ENCODE assay signal across 1 cellular context in the genomic region with DNA sequence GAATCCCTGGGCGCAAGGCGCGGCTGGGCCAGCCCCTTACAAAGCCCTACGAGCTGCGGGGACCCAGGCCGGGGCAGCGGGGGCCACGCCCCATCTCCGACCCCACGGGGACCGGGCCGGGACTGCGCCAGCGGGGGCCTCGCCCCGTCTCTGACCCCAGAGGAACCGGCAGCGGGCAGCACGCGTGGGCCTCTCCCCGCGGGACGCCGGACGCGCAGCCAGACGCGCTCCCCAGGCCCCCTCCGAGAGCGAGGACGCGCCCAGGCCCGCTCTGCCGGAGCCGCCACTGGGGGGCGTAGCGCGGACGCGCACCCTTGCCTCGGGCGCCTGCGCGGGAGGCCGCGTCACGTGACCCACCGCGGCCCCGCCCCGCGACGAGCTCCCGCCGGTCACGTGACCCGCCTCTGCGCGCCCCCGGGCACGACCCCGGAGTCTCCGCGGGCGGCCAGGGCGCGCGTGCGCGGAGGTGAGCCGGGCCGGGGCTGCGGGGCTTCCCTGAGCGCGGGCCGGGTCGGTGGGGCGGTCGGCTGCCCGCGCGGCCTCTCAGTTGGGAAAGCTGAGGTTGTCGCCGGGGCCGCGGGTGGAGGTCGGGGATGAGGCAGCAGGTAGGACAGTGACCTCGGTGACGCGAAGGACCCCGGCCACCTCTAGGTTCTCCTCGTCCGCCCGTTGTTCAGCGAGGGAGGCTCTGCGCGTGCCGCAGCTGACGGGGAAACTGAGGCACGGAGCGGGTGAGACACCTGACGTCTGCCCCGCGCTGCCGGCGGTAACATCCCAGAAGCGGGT.
TF ChIP-seq lines count a peak whose summit lies in the region.

A gene (plus strand): TSS at position 422 of the 786 bp plus-strand sequence. CDS start 3,006 bp downstream, outside the sequence.

TF ChIP-seq in HepG2, 621 proteins besides CTCF, POLR2A, EP300 and RAD21 (continued from another document and continues in another):
- TF ChIP-seq, protein P1, sequence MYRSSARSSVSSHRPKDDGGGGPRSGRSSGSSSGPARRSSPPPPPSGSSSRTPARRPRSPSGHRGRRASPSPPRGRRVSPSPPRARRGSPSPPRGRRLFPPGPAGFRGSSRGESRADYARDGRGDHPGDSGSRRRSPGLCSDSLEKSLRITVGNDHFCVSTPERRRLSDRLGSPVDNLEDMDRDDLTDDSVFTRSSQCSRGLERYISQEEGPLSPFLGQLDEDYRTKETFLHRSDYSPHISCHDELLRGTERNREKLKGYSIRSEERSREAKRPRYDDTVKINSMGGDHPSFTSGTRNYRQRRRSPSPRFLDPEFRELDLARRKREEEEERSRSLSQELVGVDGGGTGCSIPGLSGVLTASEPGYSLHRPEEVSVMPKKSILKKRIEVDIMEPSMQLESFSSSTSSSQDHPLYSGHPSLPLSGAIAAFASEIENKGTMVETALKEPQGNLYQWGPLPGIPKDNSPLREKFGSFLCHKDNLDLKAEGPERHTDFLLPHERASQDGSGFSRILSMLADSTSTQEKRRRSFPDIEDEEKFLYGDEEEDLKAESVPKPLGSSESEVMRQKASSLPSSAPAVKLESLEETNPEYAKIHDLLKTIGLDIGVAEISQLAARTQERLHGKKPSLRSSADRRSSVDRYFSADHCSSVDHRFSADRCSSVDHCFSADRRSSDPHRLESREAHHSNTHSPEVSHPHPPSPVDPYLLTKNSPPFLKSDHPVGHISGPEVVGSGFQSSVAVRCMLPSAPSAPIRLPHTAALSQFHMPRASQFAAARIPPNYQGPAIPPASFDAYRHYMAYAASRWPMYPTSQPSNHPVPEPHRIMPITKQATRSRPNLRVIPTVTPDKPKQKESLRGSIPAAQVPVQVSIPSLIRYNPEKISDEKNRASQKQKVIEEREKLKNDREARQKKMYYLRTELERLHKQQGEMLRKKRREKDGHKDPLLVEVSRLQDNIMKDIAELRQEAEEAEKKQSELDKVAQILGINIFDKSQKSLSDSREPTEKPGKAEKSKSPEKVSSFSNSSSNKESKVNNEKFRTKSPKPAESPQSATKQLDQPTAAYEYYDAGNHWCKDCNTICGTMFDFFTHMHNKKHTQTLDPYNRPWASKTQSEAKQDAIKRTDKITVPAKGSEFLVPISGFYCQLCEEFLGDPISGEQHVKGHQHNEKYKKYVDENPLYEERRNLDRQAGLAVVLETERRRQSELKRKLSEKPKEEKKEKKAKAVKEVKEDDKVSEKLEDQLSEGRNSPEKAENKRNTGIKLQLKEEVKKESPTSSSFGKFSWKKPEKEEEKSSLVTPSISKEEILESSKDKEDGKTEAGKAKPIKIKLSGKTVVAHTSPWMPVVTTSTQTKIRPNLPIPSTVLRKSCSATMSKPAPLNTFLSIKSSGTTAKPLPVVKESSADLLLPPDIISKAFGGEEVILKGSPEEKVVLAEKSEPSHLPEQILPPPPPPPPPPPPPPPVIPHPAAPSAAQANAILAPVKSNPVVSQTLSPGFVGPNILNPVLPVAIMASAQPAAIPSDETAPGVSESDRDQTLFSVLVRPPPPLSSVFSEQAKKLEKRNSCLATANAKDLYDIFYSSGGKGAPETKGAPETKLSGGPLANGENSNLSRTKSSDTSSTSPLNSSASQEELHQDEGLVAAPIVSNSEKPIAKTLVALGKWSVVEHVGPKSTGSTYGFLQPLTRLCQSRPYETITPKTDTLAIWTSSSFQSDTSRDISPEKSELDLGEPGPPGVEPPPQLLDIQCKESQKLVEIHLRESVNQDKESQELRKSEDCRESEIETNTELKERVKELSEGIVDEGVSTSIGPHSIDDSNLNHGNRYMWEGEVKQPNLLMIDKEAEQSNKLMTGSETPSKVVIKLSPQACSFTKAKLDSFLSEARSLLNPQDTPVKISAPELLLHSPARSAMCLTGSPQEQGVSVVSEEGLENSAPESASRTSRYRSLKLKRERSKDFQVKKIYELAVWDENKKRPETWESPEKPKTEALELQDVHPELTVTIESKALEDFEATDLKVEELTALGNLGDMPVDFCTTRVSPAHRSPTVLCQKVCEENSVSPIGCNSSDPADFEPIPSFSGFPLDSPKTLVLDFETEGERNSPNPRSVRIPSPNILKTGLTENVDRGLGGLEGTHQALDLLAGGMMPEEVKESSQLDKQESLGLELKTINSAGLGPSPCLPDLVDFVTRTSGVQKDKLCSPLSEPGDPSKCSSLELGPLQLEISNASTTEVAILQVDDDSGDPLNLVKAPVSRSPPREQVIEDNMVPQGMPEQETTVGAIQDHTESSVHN (CRISPR knock-in tag; IDR thresholded peaks at IDR 0.05) = no peak
- TF ChIP-seq, protein P2, sequence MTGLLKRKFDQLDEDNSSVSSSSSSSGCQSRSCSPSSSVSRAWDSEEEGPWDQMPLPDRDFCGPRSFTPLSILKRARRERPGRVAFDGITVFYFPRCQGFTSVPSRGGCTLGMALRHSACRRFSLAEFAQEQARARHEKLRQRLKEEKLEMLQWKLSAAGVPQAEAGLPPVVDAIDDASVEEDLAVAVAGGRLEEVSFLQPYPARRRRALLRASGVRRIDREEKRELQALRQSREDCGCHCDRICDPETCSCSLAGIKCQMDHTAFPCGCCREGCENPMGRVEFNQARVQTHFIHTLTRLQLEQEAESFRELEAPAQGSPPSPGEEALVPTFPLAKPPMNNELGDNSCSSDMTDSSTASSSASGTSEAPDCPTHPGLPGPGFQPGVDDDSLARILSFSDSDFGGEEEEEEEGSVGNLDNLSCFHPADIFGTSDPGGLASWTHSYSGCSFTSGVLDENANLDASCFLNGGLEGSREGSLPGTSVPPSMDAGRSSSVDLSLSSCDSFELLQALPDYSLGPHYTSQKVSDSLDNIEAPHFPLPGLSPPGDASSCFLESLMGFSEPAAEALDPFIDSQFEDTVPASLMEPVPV (CRISPR knock-in tag; IDR thresholded peaks at IDR 0.05) = peak; percentile 80; the same call in 1 of the 2 replicates
- TF ChIP-seq ZMYM3 (CRISPR knock-in tag; IDR thresholded peaks at IDR 0.05) = peak; percentile 64; the same call in 1 of the 2 replicates
- TF ChIP-seq, protein P3, sequence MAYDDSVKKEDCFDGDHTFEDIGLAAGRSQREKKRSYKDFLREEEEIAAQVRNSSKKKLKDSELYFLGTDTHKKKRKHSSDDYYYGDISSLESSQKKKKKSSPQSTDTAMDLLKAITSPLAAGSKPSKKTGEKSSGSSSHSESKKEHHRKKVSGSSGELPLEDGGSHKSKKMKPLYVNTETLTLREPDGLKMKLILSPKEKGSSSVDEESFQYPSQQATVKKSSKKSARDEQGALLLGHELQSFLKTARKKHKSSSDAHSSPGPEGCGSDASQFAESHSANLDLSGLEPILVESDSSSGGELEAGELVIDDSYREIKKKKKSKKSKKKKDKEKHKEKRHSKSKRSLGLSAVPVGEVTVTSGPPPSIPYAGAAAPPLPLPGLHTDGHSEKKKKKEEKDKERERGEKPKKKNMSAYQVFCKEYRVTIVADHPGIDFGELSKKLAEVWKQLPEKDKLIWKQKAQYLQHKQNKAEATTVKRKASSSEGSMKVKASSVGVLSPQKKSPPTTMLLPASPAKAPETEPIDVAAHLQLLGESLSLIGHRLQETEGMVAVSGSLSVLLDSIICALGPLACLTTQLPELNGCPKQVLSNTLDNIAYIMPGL (CRISPR knock-in tag; IDR thresholded peaks at IDR 0.05; ENCODE audit: borderline replicate concordance in 1 of 2, low read depth in 1 of 2) = peak; percentile 67 to 93
- TF ChIP-seq PHF8 (CRISPR knock-in tag; IDR thresholded peaks at IDR 0.05) = peak; percentile 76
- TF ChIP-seq, protein P4, sequence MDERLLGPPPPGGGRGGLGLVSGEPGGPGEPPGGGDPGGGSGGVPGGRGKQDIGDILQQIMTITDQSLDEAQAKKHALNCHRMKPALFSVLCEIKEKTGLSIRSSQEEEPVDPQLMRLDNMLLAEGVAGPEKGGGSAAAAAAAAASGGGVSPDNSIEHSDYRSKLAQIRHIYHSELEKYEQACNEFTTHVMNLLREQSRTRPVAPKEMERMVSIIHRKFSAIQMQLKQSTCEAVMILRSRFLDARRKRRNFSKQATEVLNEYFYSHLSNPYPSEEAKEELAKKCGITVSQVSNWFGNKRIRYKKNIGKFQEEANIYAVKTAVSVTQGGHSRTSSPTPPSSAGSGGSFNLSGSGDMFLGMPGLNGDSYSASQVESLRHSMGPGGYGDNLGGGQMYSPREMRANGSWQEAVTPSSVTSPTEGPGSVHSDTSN (CRISPR knock-in tag; IDR thresholded peaks at IDR 0.05) = no peak
- TF ChIP-seq, protein P5, sequence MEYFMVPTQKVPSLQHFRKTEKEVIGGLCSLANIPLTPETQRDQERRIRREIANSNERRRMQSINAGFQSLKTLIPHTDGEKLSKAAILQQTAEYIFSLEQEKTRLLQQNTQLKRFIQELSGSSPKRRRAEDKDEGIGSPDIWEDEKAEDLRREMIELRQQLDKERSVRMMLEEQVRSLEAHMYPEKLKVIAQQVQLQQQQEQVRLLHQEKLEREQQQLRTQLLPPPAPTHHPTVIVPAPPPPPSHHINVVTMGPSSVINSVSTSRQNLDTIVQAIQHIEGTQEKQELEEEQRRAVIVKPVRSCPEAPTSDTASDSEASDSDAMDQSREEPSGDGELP (IDR thresholded peaks at IDR 0.05; ENCODE audit: borderline replicate concordance, low read depth) = 0 out of 2 replicates have a peak, but pooled peaks have one; percentile 14
- TF ChIP-seq MIXL1 (CRISPR knock-in tag; IDR thresholded peaks at IDR 0.05) = no peak
- TF ChIP-seq ZFX (CRISPR knock-in tag; IDR thresholded peaks at IDR 0.05; ENCODE audit: low read depth) = peak; percentile 94
- TF ChIP-seq SP1 (IDR thresholded peaks at IDR 0.05) = no peak
- peak; percentile 62 for TF ChIP-seq SP1 (CRISPR knock-in tag; IDR thresholded peaks at IDR 0.05)
- TF ChIP-seq, protein P6, sequence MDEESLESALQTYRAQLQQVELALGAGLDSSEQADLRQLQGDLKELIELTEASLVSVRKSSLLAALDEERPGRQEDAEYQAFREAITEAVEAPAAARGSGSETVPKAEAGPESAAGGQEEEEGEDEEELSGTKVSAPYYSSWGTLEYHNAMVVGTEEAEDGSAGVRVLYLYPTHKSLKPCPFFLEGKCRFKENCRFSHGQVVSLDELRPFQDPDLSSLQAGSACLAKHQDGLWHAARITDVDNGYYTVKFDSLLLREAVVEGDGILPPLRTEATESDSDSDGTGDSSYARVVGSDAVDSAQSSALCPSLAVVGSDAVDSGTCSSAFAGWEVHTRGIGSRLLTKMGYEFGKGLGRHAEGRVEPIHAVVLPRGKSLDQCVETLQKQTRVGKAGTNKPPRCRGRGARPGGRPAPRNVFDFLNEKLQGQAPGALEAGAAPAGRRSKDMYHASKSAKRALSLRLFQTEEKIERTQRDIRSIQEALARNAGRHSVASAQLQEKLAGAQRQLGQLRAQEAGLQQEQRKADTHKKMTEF (CRISPR knock-in tag; IDR thresholded peaks at IDR 0.05) = peak; percentile 64
- TF ChIP-seq, protein P7, sequence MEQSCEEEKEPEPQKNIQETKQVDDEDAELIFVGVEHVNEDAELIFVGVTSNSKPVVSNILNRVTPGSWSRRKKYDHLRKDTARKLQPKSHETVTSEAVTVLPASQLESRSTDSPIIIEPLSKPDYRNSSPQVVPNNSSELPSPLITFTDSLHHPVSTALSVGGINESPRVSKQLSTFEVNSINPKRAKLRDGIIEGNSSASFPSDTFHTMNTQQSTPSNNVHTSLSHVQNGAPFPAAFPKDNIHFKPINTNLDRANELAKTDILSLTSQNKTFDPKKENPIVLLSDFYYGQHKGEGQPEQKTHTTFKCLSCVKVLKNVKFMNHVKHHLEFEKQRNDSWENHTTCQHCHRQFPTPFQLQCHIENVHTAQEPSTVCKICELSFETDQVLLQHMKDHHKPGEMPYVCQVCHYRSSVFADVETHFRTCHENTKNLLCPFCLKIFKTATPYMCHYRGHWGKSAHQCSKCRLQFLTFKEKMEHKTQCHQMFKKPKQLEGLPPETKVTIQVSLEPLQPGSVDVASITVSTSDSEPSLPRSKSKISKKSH (CRISPR knock-in tag; IDR thresholded peaks at IDR 0.05; ENCODE audit: borderline replicate concordance) = no peak; the same call in 1 of the 2 replicates
- TF ChIP-seq REPIN1 (CRISPR knock-in tag; IDR thresholded peaks at IDR 0.05; ENCODE audit: borderline replicate concordance, low read depth) = peak; percentile 83; the same call in 1 of the 2 replicates
- peak; percentile 31; the same call in 1 of the 2 replicates for TF ChIP-seq SIN3B (IDR thresholded peaks at IDR 0.05; ENCODE audit: low read length)
- TF ChIP-seq, protein P8, sequence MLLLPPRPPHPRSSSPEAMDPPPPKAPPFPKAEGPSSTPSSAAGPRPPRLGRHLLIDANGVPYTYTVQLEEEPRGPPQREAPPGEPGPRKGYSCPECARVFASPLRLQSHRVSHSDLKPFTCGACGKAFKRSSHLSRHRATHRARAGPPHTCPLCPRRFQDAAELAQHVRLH (CRISPR knock-in tag; IDR thresholded peaks at IDR 0.05; ENCODE audit: borderline replicate concordance, low read depth) = 0 out of 2 replicates have a peak, but pooled peaks have one; percentile 11
- no peak for TF ChIP-seq TCF12 (IDR thresholded peaks at IDR 0.05)
- TF ChIP-seq TCF12 (CRISPR knock-in tag; IDR thresholded peaks at IDR 0.05) = peak; percentile 89; the same call in 1 of the 2 replicates
- peak; percentile 45; the same call in 1 of the 2 replicates for TF ChIP-seq MYC (CRISPR knock-in tag; IDR thresholded peaks at IDR 0.05; ENCODE audit: borderline replicate concordance)
- no peak; the same call in 1 of the 2 replicates for TF ChIP-seq PITX1 (CRISPR knock-in tag; IDR thresholded peaks at IDR 0.05)
- peak; percentile 56; the same call in 1 of the 2 replicates for TF ChIP-seq ZNF547 (CRISPR knock-in tag; IDR thresholded peaks at IDR 0.05)
- TF ChIP-seq MED1 (CRISPR knock-in tag; IDR thresholded peaks at IDR 0.05) = no peak
- peak; percentile 90 for TF ChIP-seq HOXA3 (CRISPR knock-in tag; IDR thresholded peaks at IDR 0.05)
- TF ChIP-seq, protein P9, sequence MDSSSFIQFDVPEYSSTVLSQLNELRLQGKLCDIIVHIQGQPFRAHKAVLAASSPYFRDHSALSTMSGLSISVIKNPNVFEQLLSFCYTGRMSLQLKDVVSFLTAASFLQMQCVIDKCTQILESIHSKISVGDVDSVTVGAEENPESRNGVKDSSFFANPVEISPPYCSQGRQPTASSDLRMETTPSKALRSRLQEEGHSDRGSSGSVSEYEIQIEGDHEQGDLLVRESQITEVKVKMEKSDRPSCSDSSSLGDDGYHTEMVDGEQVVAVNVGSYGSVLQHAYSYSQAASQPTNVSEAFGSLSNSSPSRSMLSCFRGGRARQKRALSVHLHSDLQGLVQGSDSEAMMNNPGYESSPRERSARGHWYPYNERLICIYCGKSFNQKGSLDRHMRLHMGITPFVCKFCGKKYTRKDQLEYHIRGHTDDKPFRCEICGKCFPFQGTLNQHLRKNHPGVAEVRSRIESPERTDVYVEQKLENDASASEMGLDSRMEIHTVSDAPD (CRISPR knock-in tag; IDR thresholded peaks at IDR 0.05) = peak; percentile 2; the same call in 1 of the 2 replicates
- TF ChIP-seq TBL1XR1 (IDR thresholded peaks at IDR 0.05; ENCODE audit: borderline replicate concordance, low read length, partially characterized antibody) = peak; percentile 74
- peak; percentile 61; the same call in 1 of the 2 replicates for TF ChIP-seq KDM5B (CRISPR knock-in tag; IDR thresholded peaks at IDR 0.05; ENCODE audit: borderline replicate concordance)
- TF ChIP-seq PHF20 (CRISPR knock-in tag; IDR thresholded peaks at IDR 0.05) = peak; percentile 85
- TF ChIP-seq ZNF354B (CRISPR knock-in tag; IDR thresholded peaks at IDR 0.05) = 0 out of 2 replicates have a peak, but pooled peaks have one; percentile 83
- TF ChIP-seq, protein P10, sequence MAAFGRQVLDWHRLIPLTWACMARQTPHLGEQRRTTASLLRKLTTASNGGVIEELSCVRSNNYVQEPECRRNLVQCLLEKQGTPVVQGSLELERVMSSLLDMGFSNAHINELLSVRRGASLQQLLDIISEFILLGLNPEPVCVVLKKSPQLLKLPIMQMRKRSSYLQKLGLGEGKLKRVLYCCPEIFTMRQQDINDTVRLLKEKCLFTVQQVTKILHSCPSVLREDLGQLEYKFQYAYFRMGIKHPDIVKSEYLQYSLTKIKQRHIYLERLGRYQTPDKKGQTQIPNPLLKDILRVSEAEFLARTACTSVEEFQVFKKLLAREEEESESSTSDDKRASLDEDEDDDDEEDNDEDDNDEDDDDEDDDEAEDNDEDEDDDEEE (CRISPR knock-in tag; IDR thresholded peaks at IDR 0.05) = peak; percentile 46
- TF ChIP-seq ZFY (CRISPR knock-in tag; IDR thresholded peaks at IDR 0.05) = peak; percentile 95
- TF ChIP-seq ZNF570 (CRISPR knock-in tag; IDR thresholded peaks at IDR 0.05; ENCODE audit: borderline replicate concordance) = no peak
